ENCODE assay signal across 25 cellular contexts in the genomic region with DNA sequence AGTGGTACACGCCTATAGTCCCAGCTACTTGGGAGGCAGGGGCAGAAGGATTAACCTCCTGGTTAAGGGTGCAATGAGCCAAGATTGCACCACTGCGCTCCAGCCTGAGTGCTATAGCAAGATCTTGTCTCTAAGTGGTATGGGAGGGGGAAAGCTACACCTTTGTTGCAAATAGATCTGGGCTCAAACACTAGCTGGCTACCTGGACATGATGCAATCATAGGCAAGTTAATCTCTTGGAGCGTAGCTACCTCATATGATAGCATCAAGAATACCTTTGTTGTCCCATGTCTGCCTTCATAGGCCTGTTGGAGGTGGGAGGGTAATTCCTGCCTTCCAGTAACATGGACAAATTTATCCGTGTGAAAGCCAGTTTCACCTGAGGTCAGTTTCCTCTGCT.
"Had no signal": no experiment of that assay in that cellular context is flagged by ENCODE, and none has a peak within 500 bp of the region (broad histone marks: within the 10 kb centered on the region; RNA-seq: fewer than 3 reads in every experiment).

No MANE protein-coding gene starts in this region.

- H3K9ac ChIP-seq: neural progenitor cell, parathyroid adenoma had no signal

- H3K9me3 ChIP-seq: ascending aorta, left lung, lower lobe of right lung, psoas muscle, stomach, thyroid gland, upper lobe of right lung had no signal

- H3K27ac ChIP-seq: ascending aorta, cardiac muscle cell, left lung, lower lobe of right lung, neural progenitor cell, parathyroid adenoma, psoas muscle, stomach, thyroid gland, upper lobe of right lung had no signal

- H3K4me3 ChIP-seq: ascending aorta, cardiac muscle cell, left lung, lower lobe of right lung, neural progenitor cell, psoas muscle, smooth muscle cell, stomach, thyroid gland, upper lobe of right lung had no signal

- H3K36me3 ChIP-seq: ascending aorta, cardiac muscle cell, left lung, lower lobe of right lung, neural progenitor cell, stomach, thyroid gland, upper lobe of right lung had no signal

- H3K27me3 ChIP-seq: ascending aorta, cardiac muscle cell, neural progenitor cell, stomach, thyroid gland, upper lobe of right lung had no signal

- H3K4me2 ChIP-seq: neural progenitor cell, smooth muscle cell had no signal

- H3K4me1 ChIP-seq: ascending aorta had no signal

- H2AFZ ChIP-seq: neural progenitor cell, parathyroid adenoma had no signal

- ATAC-seq: activated CD8-positive, alpha-beta T cell treated with anti-CD3 and anti-CD28 coated beads for 36 hours; left lung; natural killer cell had no signal

- DNase-seq: activated B cell treated with CpG ODN at 0.5 μM for 24 hours; activated CD4-positive, alpha-beta T cell treated with anti-CD3 and anti-CD28 coated beads, Interleukin-2, amount 50 U/mL, for 1 hour; activated CD8-positive, alpha-beta T cell treated with anti-CD3 and anti-CD28 coated beads for 36 hours; activated effector memory CD4-positive, alpha-beta T cell treated with Interleukin-2 at 50 U/mL for 16 hours; activated naive CD4-positive, alpha-beta T cell treated with anti-CD3 and anti-CD28 coated beads for 36 hours; activated naive CD8-positive, alpha-beta T cell treated with anti-CD3 and anti-CD28 coated beads, Interleukin-2, amount 10 ng/mL, durations not matched to agents 7 days and 5 days; activated T-cell treated with anti-CD3 and anti-CD28 coated beads for 4 hours; activated T-cell treated with anti-CD3 and anti-CD28 coated beads, Interleukin-2, amount 50 U/mL, for 72 hours; foreskin fibroblast; lower lobe of right lung; mesendoderm; natural killer cell; occipital lobe; psoas muscle; stimulated activated CD4-positive, alpha-beta T cell treated with anti-CD3 and anti-CD28 coated beads, Interleukin-1b, Interleukin-23, amount 100 ng/mL, for 48 hours; stimulated activated naive B cell treated with anti-CD40 and anti-IgM and Interleukin-4, amounts not matched to agents 10 μg/mL and 1 μg/mL and 100 μg/mL, for 72 hours; stomach; thyroid gland; upper lobe of right lung had no signal
